In the genomic region with DNA sequence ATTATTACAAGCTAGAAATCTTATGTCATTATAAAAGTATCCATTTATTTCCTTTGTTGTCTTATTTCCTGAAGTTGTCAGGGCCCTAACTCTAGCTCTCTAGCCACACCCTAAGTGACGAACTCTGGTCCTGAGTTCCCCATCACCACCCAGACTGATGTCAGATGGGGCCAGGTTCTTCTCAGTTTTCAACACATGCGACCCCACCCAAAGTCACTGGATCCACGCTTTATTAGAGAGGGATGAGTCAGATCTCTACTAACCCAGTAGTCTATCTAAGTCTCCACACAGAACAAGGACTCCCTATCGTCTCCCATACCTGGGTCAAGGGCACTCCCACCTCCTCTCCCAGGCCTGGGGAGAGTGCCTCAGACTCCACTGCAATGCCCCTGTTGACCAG, we compare ENCODE assay signal across 1 cellular context.
TF ChIP-seq lines count a peak whose summit lies in the region.

No MANE protein-coding gene starts in this region.

TF ChIP-seq in endothelial cell of umbilical vein, 7 proteins besides CTCF, POLR2A, EP300 and RAD21:
- TF ChIP-seq JUN (IDR thresholded peaks at IDR 0.05; ENCODE audit: borderline replicate concordance, insufficient read depth, insufficient read length, low read depth) (no peak), GATA2 (IDR thresholded peaks at IDR 0.05; ENCODE audit: insufficient read depth, insufficient read length, low read depth, low read length) (no peak), EZH2 (IDR thresholded peaks at IDR 0.05; ENCODE audit: borderline replicate concordance, low read depth, low read length, severe bottlenecking) (no peak), FOS (IDR thresholded peaks at IDR 0.05; ENCODE audit: borderline replicate concordance, insufficient read depth, low read length) (no peak), MYC (IDR thresholded peaks at IDR 0.05; ENCODE audit: low read depth, low read length) (no peak), POLR2AphosphoS5 (IDR thresholded peaks at IDR 0.05; ENCODE audit: insufficient read depth, low read depth, low read length) (no peak), MAX (IDR thresholded peaks at IDR 0.05; ENCODE audit: insufficient read depth, insufficient read length) (no peak)
